ENCODE assay signal across 12 cellular contexts in genomic region chr22:24465566-24465965, GRCh38. TPM values are rescaled to one million over a fixed set of nuclear protein-coding genes. Genes with fewer than 3 reads are reported as not detected.
A peak's percentile ranks its signal among the peaks of the same experiment; 100 is the strongest.
DNase-seq lines count a peak whose midpoint lies in the region; FAIRE-seq and TF ChIP-seq lines count a peak whose summit lies in the region.
"Had no signal": no experiment of that assay in that cellular context is flagged by ENCODE, and none has a peak within 500 bp of the region (broad histone marks: within the 10 kb centered on the region; RNA-seq: fewer than 3 reads in every experiment).

No MANE protein-coding gene starts in this region.

- H3K4me1 Mint-ChIP-seq in nephron = peaks cover 29% of the 10 kb centered on the region

- H3K9me3 Mint-ChIP-seq in nephron = no peaks in the 10 kb centered on the region

- TF ChIP-seq CTCF in Loucy (conservative IDR thresholded peaks at IDR 0.05; ENCODE audit: low read length) (no peak), bronchial epithelial cell (IDR thresholded peaks at IDR 0.05; ENCODE audit: insufficient read depth, low read length, severe bottlenecking) (no peak), nephron (IDR thresholded peaks at IDR 0.05; ENCODE audit: unreplicated experiment in 3 of 3) (no peak)

- H3K9me3 ChIP-seq in Loucy (ENCODE audit: insufficient read depth, low read depth, low read length) = no peaks in the 10 kb centered on the region
- H3K9me3 ChIP-seq: ovary had no signal

- H3K9ac ChIP-seq in Loucy (ENCODE audit: low read depth, low read length, poor library complexity, severe bottlenecking) = no peak overlapping the region

- H3K36me3 Mint-ChIP-seq in nephron (ENCODE audit: low read depth) = no peaks in the 10 kb centered on the region

- H2AFZ ChIP-seq in Loucy (ENCODE audit: low read length) = peak overlapping the region; percentile 11; the same call in 1 of the 2 replicates

- no peaks in the 10 kb centered on the region for H3F3A ChIP-seq in Loucy (ENCODE audit: low read depth)

- H3K36me3 ChIP-seq in Loucy (ENCODE audit: insufficient read depth, low read length) (no peaks in the 10 kb centered on the region), bronchial epithelial cell (ENCODE audit: control insufficient read depth, insufficient read depth, low read length) (no peaks in the 10 kb centered on the region)
- H3K36me3 ChIP-seq: ovary had no signal

- H3K4me3 Mint-ChIP-seq in nephron = no peak overlapping the region

- H4K20me1 ChIP-seq in Loucy (ENCODE audit: insufficient read depth, low read length, poor library complexity, severe bottlenecking) = no peaks in the 10 kb centered on the region

- no peaks in the 10 kb centered on the region for H3K27me3 Mint-ChIP-seq in nephron (ENCODE audit: low read depth)

- FAIRE-seq in bronchial epithelial cell (lab: Jason Lieb, UNC) (no peak), GM19239 (lab: Jason Lieb, UNC) (no peak)
- FAIRE-seq: endometrium had no signal

- no peaks in the 10 kb centered on the region for H3K79me2 ChIP-seq in Loucy (ENCODE audit: insufficient read depth, low read length)

- H3K9me2 ChIP-seq in Loucy (replicated peaks; ENCODE audit: low read depth, low read length) = no peaks in the 10 kb centered on the region

- H3K27me3 ChIP-seq in Loucy (ENCODE audit: insufficient read depth, low read length, poor library complexity, severe bottlenecking) (no peaks in the 10 kb centered on the region), bronchial epithelial cell (ENCODE audit: control insufficient read depth, insufficient read depth, low read length) (no peaks in the 10 kb centered on the region)
- H3K27me3 ChIP-seq: ovary had no signal

- peak; percentile 8 for DNase-seq in DMS79 treated with DMSO at 0.1 percent for 48 hours (lab: John Stamatoyannopoulos, UW)
- DNase-seq in bronchial epithelial cell (ENCODE audit: low read depth) = peak; percentile 80
- no peak for DNase-seq in GM19240 (ENCODE audit: insufficient read length, low spot score)
- no peak for DNase-seq in NCI-H1436 treated with DMSO at 0.1 percent for 48 hours (lab: John Stamatoyannopoulos, UW)
- DNase-seq in GM19239 (ENCODE audit: insufficient read length, low spot score) = no peak
- DNase-seq: activated naive CD4-positive, alpha-beta T cell treated with anti-CD3 and anti-CD28 coated beads, Interleukin-2, amount 50 U/mL, for 16 hours; GDM1; NCI-H1417; ovary had no signal

- H3K27ac Mint-ChIP-seq in nephron = peak overlapping the region; percentile 86 to 97 (median 94)

- no peak overlapping the region for H3K4me2 ChIP-seq in Loucy (ENCODE audit: low read depth, low read length, poor library complexity, severe bottlenecking)

- peaks cover 26% of the 10 kb centered on the region for H3K4me1 ChIP-seq in Loucy (ENCODE audit: insufficient read depth, low read length, poor library complexity, severe bottlenecking)

- H3K4me3 ChIP-seq in Loucy (ENCODE audit: low read length, poor library complexity, severe bottlenecking) (no peak overlapping the region), bronchial epithelial cell (ENCODE audit: low read depth, low read length) (no peak overlapping the region)
- H3K4me3 ChIP-seq: ovary had no signal

RNA-seq across cellular contexts. Expression of gene UPB1, which starts 29.6 kb away (rescaled TPM):
- total RNA-seq in bronchial epithelial cell = not detected in 2 replicates

RNA-seq across cellular contexts. Expression of gene ADORA2A, which starts 38.2 kb away (rescaled TPM):
- under 0.01 and 0.77 TPM in 2 replicates for total RNA-seq in bronchial epithelial cell

Comparison
In these comparisons a context has a peak if more than half of its experiments do, and no peak if none do; other contexts are left out.
1. DNase-seq: peak in DMS79 treated with DMSO at 0.1 percent for 48 hours (single experiment) and bronchial epithelial cell (single experiment); none in GM19240 (single experiment), NCI-H1436 treated with DMSO at 0.1 percent for 48 hours (single experiment) and GM19239 (single experiment).